Comparison of ENCODE assay signal across 1 cellular context in genomic region chr12:56999456-56999855, GRCh38.
TF ChIP-seq lines count a peak whose summit lies in the region.

No MANE protein-coding gene starts in this region.

TF ChIP-seq in WTC11, 78 proteins besides CTCF, POLR2A, EP300 and RAD21 (continued from another document):
- TF ChIP-seq AFF4 (CRISPR knock-in tag; IDR thresholded peaks at IDR 0.05; ENCODE audit: borderline replicate concordance) = no peak
- no peak for TF ChIP-seq ZNF317 (CRISPR knock-in tag; IDR thresholded peaks at IDR 0.05; ENCODE audit: borderline replicate concordance, low read depth)
